In the genomic region with DNA sequence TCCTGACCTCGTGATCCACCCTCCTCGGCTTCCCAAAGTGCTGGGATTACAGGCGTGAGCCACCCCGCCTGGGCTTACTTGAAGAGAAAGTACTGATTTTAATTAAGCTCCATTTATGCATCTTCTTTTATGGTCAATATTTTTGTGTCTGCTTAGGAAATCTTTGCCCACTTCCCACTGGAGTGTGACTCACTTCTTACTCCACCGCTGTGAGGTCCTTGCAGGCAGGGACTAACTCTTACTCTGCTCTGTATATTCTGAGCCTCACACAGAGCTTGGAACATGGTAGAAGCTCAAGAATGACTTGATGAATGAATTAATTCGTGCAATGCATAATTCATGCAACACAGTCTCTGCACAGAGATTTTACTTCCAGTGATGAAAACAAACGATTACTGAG, we compare ENCODE assay signal across 1 cellular context.
TF ChIP-seq lines count a peak whose summit lies in the region.

No MANE protein-coding gene starts in this region.

TF ChIP-seq in HCT116, 20 proteins besides CTCF, POLR2A, EP300 and RAD21 (continued from another document):
- TF ChIP-seq, protein P1, sequence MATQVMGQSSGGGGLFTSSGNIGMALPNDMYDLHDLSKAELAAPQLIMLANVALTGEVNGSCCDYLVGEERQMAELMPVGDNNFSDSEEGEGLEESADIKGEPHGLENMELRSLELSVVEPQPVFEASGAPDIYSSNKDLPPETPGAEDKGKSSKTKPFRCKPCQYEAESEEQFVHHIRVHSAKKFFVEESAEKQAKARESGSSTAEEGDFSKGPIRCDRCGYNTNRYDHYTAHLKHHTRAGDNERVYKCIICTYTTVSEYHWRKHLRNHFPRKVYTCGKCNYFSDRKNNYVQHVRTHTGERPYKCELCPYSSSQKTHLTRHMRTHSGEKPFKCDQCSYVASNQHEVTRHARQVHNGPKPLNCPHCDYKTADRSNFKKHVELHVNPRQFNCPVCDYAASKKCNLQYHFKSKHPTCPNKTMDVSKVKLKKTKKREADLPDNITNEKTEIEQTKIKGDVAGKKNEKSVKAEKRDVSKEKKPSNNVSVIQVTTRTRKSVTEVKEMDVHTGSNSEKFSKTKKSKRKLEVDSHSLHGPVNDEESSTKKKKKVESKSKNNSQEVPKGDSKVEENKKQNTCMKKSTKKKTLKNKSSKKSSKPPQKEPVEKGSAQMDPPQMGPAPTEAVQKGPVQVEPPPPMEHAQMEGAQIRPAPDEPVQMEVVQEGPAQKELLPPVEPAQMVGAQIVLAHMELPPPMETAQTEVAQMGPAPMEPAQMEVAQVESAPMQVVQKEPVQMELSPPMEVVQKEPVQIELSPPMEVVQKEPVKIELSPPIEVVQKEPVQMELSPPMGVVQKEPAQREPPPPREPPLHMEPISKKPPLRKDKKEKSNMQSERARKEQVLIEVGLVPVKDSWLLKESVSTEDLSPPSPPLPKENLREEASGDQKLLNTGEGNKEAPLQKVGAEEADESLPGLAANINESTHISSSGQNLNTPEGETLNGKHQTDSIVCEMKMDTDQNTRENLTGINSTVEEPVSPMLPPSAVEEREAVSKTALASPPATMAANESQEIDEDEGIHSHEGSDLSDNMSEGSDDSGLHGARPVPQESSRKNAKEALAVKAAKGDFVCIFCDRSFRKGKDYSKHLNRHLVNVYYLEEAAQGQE (IDR thresholded peaks at IDR 0.05; ENCODE audit: low read depth) = no peak
- TF ChIP-seq SP1 (IDR thresholded peaks at IDR 0.05; ENCODE audit: low read depth) = no peak
- TF ChIP-seq ELF1 (IDR thresholded peaks at IDR 0.05; ENCODE audit: borderline replicate concordance, low read depth) = no peak
- TF ChIP-seq YY1 (IDR thresholded peaks at IDR 0.05; ENCODE audit: extremely low read depth, insufficient replicate concordance, low read depth, low read length) = no peak
- TF ChIP-seq, protein P2, sequence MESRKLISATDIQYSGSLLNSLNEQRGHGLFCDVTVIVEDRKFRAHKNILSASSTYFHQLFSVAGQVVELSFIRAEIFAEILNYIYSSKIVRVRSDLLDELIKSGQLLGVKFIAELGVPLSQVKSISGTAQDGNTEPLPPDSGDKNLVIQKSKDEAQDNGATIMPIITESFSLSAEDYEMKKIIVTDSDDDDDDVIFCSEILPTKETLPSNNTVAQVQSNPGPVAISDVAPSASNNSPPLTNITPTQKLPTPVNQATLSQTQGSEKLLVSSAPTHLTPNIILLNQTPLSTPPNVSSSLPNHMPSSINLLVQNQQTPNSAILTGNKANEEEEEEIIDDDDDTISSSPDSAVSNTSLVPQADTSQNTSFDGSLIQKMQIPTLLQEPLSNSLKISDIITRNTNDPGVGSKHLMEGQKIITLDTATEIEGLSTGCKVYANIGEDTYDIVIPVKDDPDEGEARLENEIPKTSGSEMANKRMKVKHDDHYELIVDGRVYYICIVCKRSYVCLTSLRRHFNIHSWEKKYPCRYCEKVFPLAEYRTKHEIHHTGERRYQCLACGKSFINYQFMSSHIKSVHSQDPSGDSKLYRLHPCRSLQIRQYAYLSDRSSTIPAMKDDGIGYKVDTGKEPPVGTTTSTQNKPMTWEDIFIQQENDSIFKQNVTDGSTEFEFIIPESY (IDR thresholded peaks at IDR 0.05; ENCODE audit: extremely low read depth, insufficient replicate concordance, low read length) = no peak
- TF ChIP-seq EZH2phosphoT487 (IDR thresholded peaks at IDR 0.05; ENCODE audit: borderline replicate concordance) = no peak
- no peak for TF ChIP-seq JUND (IDR thresholded peaks at IDR 0.05)
